Comparison of ENCODE assay signal across 8 cellular contexts in the genomic region with DNA sequence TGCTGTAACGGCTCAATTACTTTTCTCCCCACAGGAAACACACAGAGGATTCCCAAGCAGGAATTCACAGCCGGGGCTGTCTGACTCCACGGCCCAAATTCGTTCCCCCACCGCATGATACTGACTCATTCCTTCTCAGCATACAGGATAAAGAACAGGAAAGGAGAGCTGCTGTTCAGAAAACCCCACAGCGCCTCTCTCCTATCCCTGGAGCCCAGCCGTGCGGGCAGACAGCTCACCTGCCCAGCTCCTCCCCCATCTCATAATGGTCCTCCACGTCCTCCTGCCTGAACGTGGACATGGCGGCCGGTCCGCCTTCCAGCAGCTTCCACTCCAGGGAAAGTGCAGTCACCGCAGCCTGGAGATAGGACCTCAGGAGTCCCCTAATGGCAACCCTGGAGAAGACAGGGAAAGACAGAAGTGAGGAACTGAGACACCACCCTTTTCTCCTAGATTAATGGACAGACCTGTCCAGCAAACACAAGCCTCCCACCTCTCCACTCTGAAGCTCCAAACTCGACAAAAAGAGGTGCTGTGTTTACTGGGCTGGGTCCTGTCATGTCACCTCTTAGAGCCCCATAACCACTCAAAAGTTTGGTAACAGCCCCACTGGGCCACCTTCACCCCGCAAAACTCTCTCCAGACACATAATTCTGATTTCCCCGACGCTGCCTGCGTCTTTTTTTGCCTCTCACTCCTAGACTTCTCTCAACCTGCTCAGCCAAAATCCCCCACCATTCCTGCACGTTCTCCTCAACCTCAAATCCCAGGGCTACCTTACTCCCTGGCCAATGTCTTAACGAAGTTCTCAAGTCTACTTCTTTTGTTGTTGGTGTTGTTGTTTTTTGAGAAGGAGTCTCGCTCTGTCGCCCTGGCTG. TPM values are rescaled to one million over a fixed set of nuclear protein-coding genes. Genes with fewer than 3 reads are reported as not detected.
DNase-seq lines count a peak whose midpoint lies in the region; ATAC-seq and TF ChIP-seq lines count a peak whose summit lies in the region.

No MANE protein-coding gene starts in this region.

- 14% methylated on average over 23 of the region's 23 CpGs for WGBS in right cardiac atrium

- ATAC-seq in activated naive CD4-positive, alpha-beta T cell treated with anti-CD3 and anti-CD28 coated beads, Interleukin-2, amount 50 U/mL, for 72 hours, result no peak
- peak in 1 of 2 donors; percentile 0 for ATAC-seq in right cardiac atrium

- H3K4me2 ChIP-seq in skeletal muscle satellite cell (ENCODE audit: low read length), result peak overlapping the region; percentile 90

- peak overlapping the region; percentile 94 for H3K27ac ChIP-seq in ACC112 (ENCODE audit: low read depth, low read length)
- peak overlapping the region; percentile 92 for H3K27ac ChIP-seq in right cardiac atrium (ENCODE audit: low read length)

- peaks cover 43% of the 10 kb centered on the region for H3K79me2 ChIP-seq in ACC112 (ENCODE audit: control insufficient read depth, insufficient read depth, low read length, unreplicated experiment)

- no peak overlapping the region for H2AFZ ChIP-seq in ACC112 (ENCODE audit: low read length, unreplicated experiment)

- peak overlapping the region; percentile 79 to 94 for H3K27ac Mint-ChIP-seq in activated naive CD4-positive, alpha-beta T cell treated with anti-CD3 and anti-CD28 coated beads, Interleukin-2, amount 50 U/mL, for 72 hours

- H3K27me3 ChIP-seq in ACC112 (ENCODE audit: insufficient read depth, low read length) (no peaks in the 10 kb centered on the region), right cardiac atrium (ENCODE audit: control insufficient read depth, insufficient read depth) (no peaks in the 10 kb centered on the region), skeletal muscle satellite cell (ENCODE audit: control insufficient read depth, insufficient read depth, low read length) (no peaks in the 10 kb centered on the region)

- DNase-seq in HFF-Myc (ENCODE audit: extremely low read depth, low read depth) (no peak), right cardiac atrium (peak in 1 of 3 donors; percentile 2), NCI-H1694 (lab: John Stamatoyannopoulos, UW) (no peak), globus pallidus (ENCODE audit: low spot score) (no peak)
- no peak for DNase-seq in activated naive CD4-positive, alpha-beta T cell treated with anti-CD3 and anti-CD28 coated beads, Interleukin-2, amount 50 U/mL, for 72 hours (ENCODE audit: low spot score in 2 of 2)
- no peak for DNase-seq in stimulated activated CD4-positive, alpha-beta T cell treated with anti-CD3 and anti-CD28 coated beads, Interleukin-4, amount 100 ng/mL, for 24 hours

- peaks cover 5 to 8% of the 10 kb centered on the region in 2 donors for H3K36me3 Mint-ChIP-seq in activated naive CD4-positive, alpha-beta T cell treated with anti-CD3 and anti-CD28 coated beads, Interleukin-2, amount 50 U/mL, for 72 hours

- no peaks in the 10 kb centered on the region for H3K9me3 ChIP-seq in right cardiac atrium (ENCODE audit: control insufficient read depth, low read length)
- H3K9me3 ChIP-seq in skeletal muscle satellite cell (replicated peaks; ENCODE audit: low read length), result no peaks in the 10 kb centered on the region

- H3K4me1 ChIP-seq in ACC112 (ENCODE audit: control insufficient read depth, insufficient read depth, low read length, unreplicated experiment), result peaks cover 15% of the 10 kb centered on the region
- H3K4me1 ChIP-seq in right cardiac atrium (ENCODE audit: control insufficient read depth, insufficient read depth, low read length), result peaks cover 10% of the 10 kb centered on the region
- H3K4me1 ChIP-seq in skeletal muscle satellite cell (ENCODE audit: control insufficient read depth, insufficient read depth, low read length), result peaks cover 25% of the 10 kb centered on the region

- peak; percentile 23 for TF ChIP-seq CTCF in HFF-Myc (IDR thresholded peaks at IDR 0.05; ENCODE audit: low read depth, low read length, missing control alignments)

- peak overlapping the region; percentile 92 for H3K4me3 ChIP-seq in ACC112 (ENCODE audit: low read depth, low read length)
- H3K4me3 ChIP-seq in HFF-Myc (replicated peaks; ENCODE audit: low read depth, low read length), result peak overlapping the region; percentile 84
- H3K4me3 ChIP-seq in right cardiac atrium (ENCODE audit: low read length), result peak overlapping the region; percentile 94
- H3K4me3 ChIP-seq in skeletal muscle satellite cell (ENCODE audit: low read length), result peak overlapping the region; percentile 97

- H3K9ac ChIP-seq in skeletal muscle satellite cell (ENCODE audit: low read depth, low read length), result peak overlapping the region; percentile 98

- no peaks in the 10 kb centered on the region for H3K9me3 Mint-ChIP-seq in activated naive CD4-positive, alpha-beta T cell treated with anti-CD3 and anti-CD28 coated beads, Interleukin-2, amount 50 U/mL, for 72 hours

- H3K36me3 ChIP-seq in ACC112 (ENCODE audit: insufficient read depth, low read length) (no peaks in the 10 kb centered on the region), skeletal muscle satellite cell (ENCODE audit: insufficient read depth, low read length) (peaks cover 38% of the 10 kb centered on the region)

- intact Hi-C loops in right cardiac atrium (cut with DNase I), result no loop called here

RNA-seq across cellular contexts. Expression of a gene that starts 1.2 kb away (rescaled TPM):
- total RNA-seq in activated naive CD4-positive, alpha-beta T cell treated with anti-CD3 and anti-CD28 coated beads, Interleukin-2, amount 50 U/mL, for 72 hours, result 10 to 100 TPM; 28.4 to 61.4 TPM
- total RNA-seq in right cardiac atrium, result 100 to 1,000 TPM in 2 of 4 donors, 10 to 100 TPM in 2; 67.8 to 121 (median 93.4) TPM
- polyA plus RNA-seq in right cardiac atrium, result 122 TPM
- 56.8 and 81.9 TPM in 2 replicates for total RNA-seq in skeletal muscle satellite cell (2012; rRNA removed)

RNA-seq across cellular contexts. Expression of a gene that starts 15.6 kb away (rescaled TPM):
- total RNA-seq in activated naive CD4-positive, alpha-beta T cell treated with anti-CD3 and anti-CD28 coated beads, Interleukin-2, amount 50 U/mL, for 72 hours, result 1,000 to 10,000 TPM; 3,216 to 3,705 TPM
- total RNA-seq in right cardiac atrium, result 1,000 to 10,000 TPM; 2,000 to 2,630 (median 2,240) TPM
- polyA plus RNA-seq in right cardiac atrium, result 1,037 TPM
- total RNA-seq in skeletal muscle satellite cell (2012; rRNA removed), result 2,770 and 2,827 TPM in 2 replicates

RNA-seq across cellular contexts. Expression of a gene that starts 36.8 kb away (rescaled TPM):
- total RNA-seq in activated naive CD4-positive, alpha-beta T cell treated with anti-CD3 and anti-CD28 coated beads, Interleukin-2, amount 50 U/mL, for 72 hours, result not detected
- total RNA-seq in right cardiac atrium, result 1,000 to 10,000 TPM; 1,114 to 1,487 (median 1,236) TPM
- polyA plus RNA-seq in right cardiac atrium, result 1,838 TPM
- total RNA-seq in skeletal muscle satellite cell (2012; rRNA removed), result 0.22 TPM in 1 of 2 replicates, not detected in the other

RNA-seq across cellular contexts. Expression of a gene that starts 37.9 kb away (rescaled TPM):
- 10 to 100 TPM; 28.0 to 30.6 TPM for total RNA-seq in activated naive CD4-positive, alpha-beta T cell treated with anti-CD3 and anti-CD28 coated beads, Interleukin-2, amount 50 U/mL, for 72 hours
- total RNA-seq in right cardiac atrium, result 10 to 100 TPM; 11.9 to 13.1 (median 12.5) TPM
- polyA plus RNA-seq in right cardiac atrium, result 9.6 TPM
- total RNA-seq in skeletal muscle satellite cell (2012; rRNA removed), result 13.9 and 17.0 TPM in 2 replicates

Comparison
In these comparisons a context has a peak if more than half of its experiments do, and no peak if none do; other contexts are left out.
1. RNA of a gene that starts 36.8 kb away (total RNA-seq): 1,114 to 1,487 TPM in right cardiac atrium; not detected in activated naive CD4-positive, alpha-beta T cell treated with anti-CD3 and anti-CD28 coated beads, Interleukin-2, amount 50 U/mL, for 72 hours; every median in the first group is over 1,000 times any median in the second.
2. Peak in every context shown above with its lines, with median percentiles within 50 percentile points of each other: H3K4me3 ChIP-seq.